Comparison of ENCODE assay signal across 8 cellular contexts in genomic region chr6:22145823-22146379, GRCh38.
DNase-seq lines count a peak whose midpoint lies in the region; ATAC-seq and TF ChIP-seq lines count a peak whose summit lies in the region.

No MANE protein-coding gene starts in this region.

- intact Hi-C loops in dorsolateral prefrontal cortex (cut with DNase I), result loop anchor here (2.0 to 10.0 kb wide), 5 partner anchors 211 to 1581 kb away; no protein-coding TSS in a partner anchor
- intact Hi-C loops in CD4-positive, alpha-beta memory T cell (cut with micrococcal nuclease), result no loop called here

- H3K36me3 ChIP-seq in GM23248 (ENCODE audit: low read depth), result no peaks in the 10 kb centered on the region
- no peaks in the 10 kb centered on the region for H3K36me3 ChIP-seq in CD4-positive, alpha-beta memory T cell (ENCODE audit: insufficient read depth, low read length)

- WGBS in GM23248 (ENCODE audit: low coverage in 1 of 2, low lambda C conversion rate in 2 of 2, missing lambda C conversion rate in 2 of 2), 2 experiments, result 0 to 2% methylated on average over 5 of the region's 5 CpGs

- H4K20me1 ChIP-seq in GM23248 (ENCODE audit: insufficient read depth), result no peaks in the 10 kb centered on the region

- H3K9me3 Mint-ChIP-seq in CD4-positive, alpha-beta memory T cell, result peaks cover 0 to 7% (median 0%) of the 10 kb centered on the region in 8 donors

- peaks cover 0 to 5% (median 0%) of the 10 kb centered on the region in 4 donors for H3K4me1 Mint-ChIP-seq in CD4-positive, alpha-beta memory T cell

- H3K27me3 Mint-ChIP-seq in CD4-positive, alpha-beta memory T cell, result peaks cover 3 to 20% of the 10 kb centered on the region in 2 donors

- H3K79me2 ChIP-seq in GM23248 (ENCODE audit: insufficient read depth), result no peaks in the 10 kb centered on the region

- H3K27me3 ChIP-seq in GM23248 (replicated peaks; ENCODE audit: insufficient read depth) (0 out of 2 replicates have a peak, but pooled peaks cover 8% of the 10 kb centered on the region), dorsolateral prefrontal cortex (no peaks in the 10 kb centered on the region)
- no peaks in the 10 kb centered on the region for H3K27me3 ChIP-seq in CD4-positive, alpha-beta memory T cell (ENCODE audit: insufficient read depth, low read length)

- no peaks in the 10 kb centered on the region for H3K9me3 ChIP-seq in GM23248 (ENCODE audit: low read depth)
- no peaks in the 10 kb centered on the region for H3K9me3 ChIP-seq in CD4-positive, alpha-beta memory T cell (ENCODE audit: control insufficient read depth in 1 of 2, low read length in 2 of 2)

- H3F3A ChIP-seq in GM23248 (ENCODE audit: insufficient read depth), result peaks cover 21% of the 10 kb centered on the region; the same call in 1 of the 2 replicates

- H3K4me1 ChIP-seq in GM23248 (ENCODE audit: insufficient read depth), result peaks cover 23% of the 10 kb centered on the region
- H3K4me1 ChIP-seq in CD4-positive, alpha-beta memory T cell (ENCODE audit: insufficient read depth, low read length), result no peaks in the 10 kb centered on the region

- H3K9ac ChIP-seq in GM23248, result no peak overlapping the region

- no peaks in the 10 kb centered on the region for H3K9me2 ChIP-seq in GM23248 (ENCODE audit: insufficient read depth)

- POLR2A ChIA-PET in CD4-positive, alpha-beta memory T cell (lab: Charles Lee; ENCODE audit: partially characterized antibody), result no interaction called here

- CTCF ChIA-PET in CD4-positive, alpha-beta memory T cell (lab: Charles Lee; ENCODE audit: partially characterized antibody), result no interaction called here

- H3K4me2 ChIP-seq in GM23248 (ENCODE audit: unreplicated experiment), result peak overlapping the region; percentile 79

- H3K4me3 Mint-ChIP-seq in CD4-positive, alpha-beta memory T cell, result no peak overlapping the region

- DNase-seq in GM23248 (peak; percentile 73), NCI-H524 treated with DMSO at 0.1 percent for 48 hours (lab: John Stamatoyannopoulos, UW) (peak; percentile 77), dorsolateral prefrontal cortex (peak; percentile 26 to 92 (median 86)), middle frontal gyrus (ENCODE audit: extremely low spot score, low spot score) (peak; percentile 70)
- DNase-seq in CD4-positive, alpha-beta memory T cell, result no peak

- no peaks in the 10 kb centered on the region for H3K36me3 Mint-ChIP-seq in CD4-positive, alpha-beta memory T cell

- H3K27ac ChIP-seq in GM23248, result no peak overlapping the region
- H3K27ac ChIP-seq in dorsolateral prefrontal cortex, result peak overlapping the region in 54 of 59 donors; percentile 1 to 93 (median 84)
- no peak overlapping the region for H3K27ac ChIP-seq in CD4-positive, alpha-beta memory T cell (ENCODE audit: low read depth, low read length)

- H2AFZ ChIP-seq in GM23248, result peak overlapping the region; percentile 86

- H3K4me3 ChIP-seq in GM23248 (peak overlapping the region; percentile 69), dorsolateral prefrontal cortex (peak overlapping the region; percentile 47 to 86 (median 72))
- H3K4me3 ChIP-seq in CD4-positive, alpha-beta memory T cell (ENCODE audit: low read length in 2 of 2), result no peak overlapping the region

- no peak for ATAC-seq in HG02938 (IDR thresholded peaks at IDR 0.05; ENCODE audit: unreplicated experiment)
- ATAC-seq in GM21390 (IDR thresholded peaks at IDR 0.05; ENCODE audit: unreplicated experiment), result no peak
- ATAC-seq in GM21526 (IDR thresholded peaks at IDR 0.05; ENCODE audit: low FRiP score, unreplicated experiment), result no peak

- no peak overlapping the region for H3K27ac Mint-ChIP-seq in CD4-positive, alpha-beta memory T cell

- in situ Hi-C loops in GM23248 (cut with MboI), result loop anchor here (25.0 kb wide), 1 partner anchor 1584 kb away; no protein-coding TSS in a partner anchor

- TF ChIP-seq CTCF in dorsolateral prefrontal cortex (IDR thresholded peaks at IDR 0.05 in 54 of 56, conservative IDR thresholded peaks at IDR 0.05 in 2 of 56; ENCODE audit: low read depth in 1 of 56, partially characterized antibody in 56 of 56), result peak; percentile 22 to 70 (median 53)

Comparison
In these comparisons a context has a peak if more than half of its experiments do, and no peak if none do; other contexts are left out.
1. DNase-seq: peak in GM23248 (single experiment), NCI-H524 treated with DMSO at 0.1 percent for 48 hours (single experiment), dorsolateral prefrontal cortex (10 of 10) and middle frontal gyrus (single experiment); none in CD4-positive, alpha-beta memory T cell (0 of 5).
2. H3K27ac ChIP-seq: peak in dorsolateral prefrontal cortex (54 of 59); none in GM23248 (single experiment) and CD4-positive, alpha-beta memory T cell (single experiment).
3. H3K4me3 ChIP-seq: peak in GM23248 (single experiment) and dorsolateral prefrontal cortex (59 of 59); none in CD4-positive, alpha-beta memory T cell (0 of 2).